ENCODE assay signal across 37 cellular contexts in the genomic region with DNA sequence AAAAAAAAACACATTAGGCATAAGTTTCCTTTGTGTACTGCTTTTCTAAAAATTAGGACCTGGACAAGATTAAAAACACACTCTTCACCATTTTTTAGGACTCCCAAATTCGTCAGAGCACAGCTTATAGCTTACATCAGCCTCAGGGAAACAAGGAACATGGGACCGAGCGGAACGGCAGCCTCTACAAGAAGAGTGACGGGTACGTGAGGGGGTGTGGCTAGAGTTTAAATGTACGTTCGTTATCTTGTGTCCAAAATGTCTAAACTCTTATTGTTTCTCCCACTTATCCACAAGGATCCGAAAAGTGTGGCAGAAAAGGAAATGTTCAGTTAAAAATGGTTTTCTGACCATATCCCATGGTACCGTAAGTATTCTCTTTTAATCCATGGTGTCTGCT.
"Had no signal": no experiment of that assay in that cellular context is flagged by ENCODE, and none has a peak within 500 bp of the region (broad histone marks: within the 10 kb centered on the region; RNA-seq: fewer than 3 reads in every experiment).

No MANE protein-coding gene starts in this region.

- H3K9me3 ChIP-seq: adrenal gland, body of pancreas, breast epithelium had no signal

- H3K4me1 ChIP-seq: adrenal gland, breast epithelium had no signal

- H3K27me3 ChIP-seq: adrenal gland, body of pancreas, brain microvascular endothelial cell, breast epithelium had no signal

- H3K36me3 ChIP-seq: breast epithelium had no signal

- H3K27ac Mint-ChIP-seq: activated CD4-positive, alpha-beta memory T cell treated with anti-CD3 and anti-CD28 coated beads for 36 hours; activated CD4-positive, alpha-beta T cell treated with anti-CD3 and anti-CD28 coated beads for 36 hours; activated CD4-positive, alpha-beta T cell treated with anti-CD3 and anti-CD28 coated beads, Interleukin-2, amount 10 ng/mL, durations not matched to agents 24 days and 14 days; activated CD8-positive, alpha-beta T cell treated with anti-CD3 and anti-CD28 coated beads for 36 hours; activated naive CD4-positive, alpha-beta T cell treated with anti-CD3 and anti-CD28 coated beads for 36 hours; activated naive CD4-positive, alpha-beta T cell treated with anti-CD3 and anti-CD28 coated beads, Interleukin-2, amount 50 U/mL, for 72 hours; activated naive CD8-positive, alpha-beta T cell treated with anti-CD3 and anti-CD28 coated beads, Interleukin-2, amount 10 ng/mL, durations not matched to agents 7 days and 5 days; activated T-cell treated with anti-CD3 and anti-CD28 coated beads, Interleukin-2, amount 50 U/mL, for 72 hours; activated T-helper 1 cell treated with anti-CD3 and anti-CD28 coated beads, Interleukin-12 subunit alpha, Interleukin-12 subunit beta, Interleukin-2, Interleukin-4 antibody, amounts not matched to agents 30 ng/mL and 10 ng/mL and 1 ng/mL, durations not matched to agents 14 hours and 24 hours and 36 hours; activated T-helper 17 cell treated with anti-CD3 and anti-CD28 coated beads, Interleukin-2, amount 50 U/mL, for 72 hours; T-cell; T-helper 2 cell treated with Interferon-gamma antibody and Interleukin-4, amounts not matched to agents 5 μg/mL and 100 μg/mL, for 36 hours; WTC11 had no signal

- DNase-seq: activated CD4-positive, alpha-beta memory T cell treated with anti-CD3 and anti-CD28 coated beads for 36 hours; activated CD4-positive, alpha-beta T cell treated with anti-CD3 and anti-CD28 coated beads for 1 hour; activated CD4-positive, alpha-beta T cell treated with anti-CD3 and anti-CD28 coated beads for 36 hours; activated CD4-positive, alpha-beta T cell treated with anti-CD3 and anti-CD28 coated beads, Interleukin-2, amount 10 ng/mL, durations not matched to agents 24 days and 14 days; activated CD4-positive, alpha-beta T cell treated with anti-CD3 and anti-CD28 coated beads, Interleukin-2, amount 50 U/mL, for 1 hour; activated CD4-positive, alpha-beta T cell treated with anti-CD3 and anti-CD28 coated beads, Interleukin-2, amount 50 U/mL, for 4 hours; activated CD4-positive, CD25-positive, alpha-beta regulatory T cell; activated CD8-positive, alpha-beta T cell treated with anti-CD3 and anti-CD28 coated beads for 36 hours; activated effector memory CD4-positive, alpha-beta T cell treated with anti-CD3 and anti-CD28 coated beads, Interleukin-2, amount 50 U/mL, for 16 hours; activated gamma-delta T cell treated with Interleukin-2 at 50 U/mL for 16 hours; activated naive CD4-positive, alpha-beta T cell; activated naive CD4-positive, alpha-beta T cell treated with anti-CD3 and anti-CD28 coated beads for 36 hours; activated naive CD4-positive, alpha-beta T cell treated with anti-CD3 and anti-CD28 coated beads, Interleukin-2, amount 50 U/mL, for 16 hours; activated naive CD8-positive, alpha-beta T cell treated with anti-CD3 and anti-CD28 coated beads, Interleukin-2, amount 10 ng/mL, durations not matched to agents 7 days and 5 days; activated T-cell treated with anti-CD3 and anti-CD28 coated beads for 4 hours; activated T-cell treated with anti-CD3 and anti-CD28 coated beads, Interleukin-2, amount 50 U/mL, for 1 hour; activated T-cell treated with anti-CD3 and anti-CD28 coated beads, Interleukin-2, amount 50 U/mL, for 4 hours; activated T-cell treated with anti-CD3 and anti-CD28 coated beads, Interleukin-2, amount 50 U/mL, for 72 hours; adrenal gland; amniotic stem cell; aorta; body of pancreas; brain microvascular endothelial cell; caudate nucleus; cerebellar nuclear complex; T-cell; T-helper 2 cell; T-helper 9 cell; WERI-Rb-1 had no signal

- H3K27ac ChIP-seq: adrenal gland, body of pancreas, brain microvascular endothelial cell, breast epithelium, WERI-Rb-1 had no signal

- H3K27me3 Mint-ChIP-seq: activated CD4-positive, alpha-beta T cell treated with anti-CD3 and anti-CD28 coated beads for 36 hours had no signal

- H3K4me1 Mint-ChIP-seq: activated CD4-positive, alpha-beta T cell treated with anti-CD3 and anti-CD28 coated beads for 36 hours; activated CD4-positive, alpha-beta T cell treated with anti-CD3 and anti-CD28 coated beads, Interleukin-2, amount 10 ng/mL, durations not matched to agents 24 days and 14 days; activated naive CD8-positive, alpha-beta T cell treated with anti-CD3 and anti-CD28 coated beads, Interleukin-2, amount 10 ng/mL, durations not matched to agents 7 days and 5 days; activated T-helper 17 cell treated with anti-CD3 and anti-CD28 coated beads, Interleukin-2, amount 50 U/mL, for 72 hours; central memory CD8-positive, alpha-beta T cell; T-cell had no signal

- ATAC-seq: activated CD4-positive, alpha-beta T cell treated with anti-CD3 and anti-CD28 coated beads for 36 hours; activated CD4-positive, CD25-positive, alpha-beta regulatory T cell treated with anti-CD3 and anti-CD28 coated beads, Interleukin-2, amount 50 U/mL, for 24 hours; activated CD8-positive, alpha-beta T cell treated with anti-CD3 and anti-CD28 coated beads for 36 hours; activated naive CD4-positive, alpha-beta T cell treated with anti-CD3 and anti-CD28 coated beads, Interleukin-2, amount 50 U/mL, for 72 hours; activated T-cell treated with anti-CD3 and anti-CD28 coated beads, Interleukin-2, amount 50 U/mL, for 4 hours; activated T-cell treated with anti-CD3 and anti-CD28 coated beads, Interleukin-2, amount 50 U/mL, for 72 hours; activated T-helper 17 cell treated with anti-CD3 and anti-CD28 coated beads, Interleukin-2, amount 50 U/mL, for 72 hours; body of pancreas; T-cell; WTC11 had no signal

- H3K4me3 Mint-ChIP-seq: activated CD4-positive, alpha-beta memory T cell treated with anti-CD3 and anti-CD28 coated beads for 36 hours; activated CD4-positive, alpha-beta T cell treated with anti-CD3 and anti-CD28 coated beads for 36 hours; activated CD4-positive, alpha-beta T cell treated with anti-CD3 and anti-CD28 coated beads, Interleukin-2, amount 10 ng/mL, durations not matched to agents 24 days and 14 days; activated CD8-positive, alpha-beta T cell treated with anti-CD3 and anti-CD28 coated beads for 36 hours; activated naive CD4-positive, alpha-beta T cell treated with anti-CD3 and anti-CD28 coated beads for 36 hours; activated naive CD8-positive, alpha-beta T cell treated with anti-CD3 and anti-CD28 coated beads, Interleukin-2, amount 10 ng/mL, durations not matched to agents 7 days and 5 days; activated T-cell treated with anti-CD3 and anti-CD28 coated beads, Interleukin-2, amount 50 U/mL, for 4 hours; activated T-cell treated with anti-CD3 and anti-CD28 coated beads, Interleukin-2, amount 50 U/mL, for 72 hours; activated T-helper 1 cell treated with anti-CD3 and anti-CD28 coated beads, Interleukin-12 subunit alpha, Interleukin-12 subunit beta, Interleukin-2, Interleukin-4 antibody, amounts not matched to agents 30 ng/mL and 10 ng/mL and 1 ng/mL, durations not matched to agents 14 hours and 24 hours and 36 hours; activated T-helper 17 cell treated with anti-CD3 and anti-CD28 coated beads, Interleukin-2, amount 50 U/mL, for 72 hours; central memory CD8-positive, alpha-beta T cell; T-cell; T-helper 2 cell treated with Interferon-gamma antibody and Interleukin-4, amounts not matched to agents 5 μg/mL and 100 μg/mL, for 36 hours; WTC11 had no signal

- H3K36me3 Mint-ChIP-seq: activated CD4-positive, alpha-beta memory T cell treated with anti-CD3 and anti-CD28 coated beads for 36 hours; activated naive CD4-positive, alpha-beta T cell treated with anti-CD3 and anti-CD28 coated beads, Interleukin-2, amount 50 U/mL, for 72 hours; activated naive CD8-positive, alpha-beta T cell treated with anti-CD3 and anti-CD28 coated beads, Interleukin-2, amount 10 ng/mL, durations not matched to agents 7 days and 5 days; T-cell had no signal

- H3K4me3 ChIP-seq: adrenal gland, body of pancreas, breast epithelium had no signal

- H3K9me3 Mint-ChIP-seq: activated CD4-positive, alpha-beta memory T cell treated with anti-CD3 and anti-CD28 coated beads for 36 hours; activated CD4-positive, alpha-beta T cell treated with anti-CD3 and anti-CD28 coated beads, Interleukin-2, amount 10 ng/mL, durations not matched to agents 24 days and 14 days; activated CD8-positive, alpha-beta T cell treated with anti-CD3 and anti-CD28 coated beads for 36 hours; activated naive CD4-positive, alpha-beta T cell treated with anti-CD3 and anti-CD28 coated beads for 36 hours; activated naive CD4-positive, alpha-beta T cell treated with anti-CD3 and anti-CD28 coated beads, Interleukin-2, amount 50 U/mL, for 72 hours; activated naive CD8-positive, alpha-beta T cell treated with anti-CD3 and anti-CD28 coated beads, Interleukin-2, amount 10 ng/mL, durations not matched to agents 7 days and 5 days; activated T-cell treated with anti-CD3 and anti-CD28 coated beads, Interleukin-2, amount 50 U/mL, for 4 hours; activated T-cell treated with anti-CD3 and anti-CD28 coated beads, Interleukin-2, amount 50 U/mL, for 72 hours; activated T-helper 1 cell treated with anti-CD3 and anti-CD28 coated beads, Interleukin-12 subunit alpha, Interleukin-12 subunit beta, Interleukin-2, Interleukin-4 antibody, amounts not matched to agents 30 ng/mL and 10 ng/mL and 1 ng/mL, durations not matched to agents 14 hours and 24 hours and 36 hours; activated T-helper 17 cell treated with anti-CD3 and anti-CD28 coated beads, Interleukin-2, amount 50 U/mL, for 72 hours; central memory CD8-positive, alpha-beta T cell; T-cell; T-helper 2 cell treated with Interferon-gamma antibody and Interleukin-4, amounts not matched to agents 5 μg/mL and 100 μg/mL, for 36 hours; WTC11 had no signal
